ENCODE assay signal across 16 cellular contexts in the genomic region with DNA sequence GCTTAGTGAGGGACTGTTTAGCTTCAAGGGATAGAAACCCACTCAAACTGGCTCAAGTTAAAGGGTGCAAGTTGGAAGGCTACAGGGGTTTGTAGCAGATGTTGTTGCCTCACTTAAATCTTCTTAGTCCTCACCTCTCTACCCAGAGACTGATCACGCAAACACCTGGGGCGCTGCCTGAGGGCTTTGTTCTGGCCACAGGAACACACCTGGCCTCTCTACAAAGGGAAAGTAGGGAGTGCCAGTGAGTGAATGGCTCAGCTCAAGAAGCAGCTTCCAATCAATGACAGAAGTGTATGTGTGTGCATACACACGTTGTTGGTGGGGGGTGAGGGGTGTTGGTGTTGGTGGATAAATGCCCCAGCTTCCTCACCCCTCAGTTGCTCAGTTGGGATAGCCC. TPM values are rescaled to one million over a fixed set of nuclear protein-coding genes. Genes with fewer than 3 reads are reported as not detected.
DNase-seq lines count a peak whose midpoint lies in the region; ATAC-seq and TF ChIP-seq lines count a peak whose summit lies in the region.
"Had no signal": no experiment of that assay in that cellular context is flagged by ENCODE, and none has a peak within 500 bp of the region (broad histone marks: within the 10 kb centered on the region; RNA-seq: fewer than 3 reads in every experiment).

No MANE protein-coding gene starts in this region.

- DNase-seq in COR-L47 (lab: John Stamatoyannopoulos, UW) (peak; percentile 76), GM23338 (ENCODE audit: low spot score) (peak; percentile 63), NCI-H345 treated with DMSO at 0.1 percent for 48 hours (lab: John Stamatoyannopoulos, UW; ENCODE audit: unreplicated experiment) (peak; percentile 94), foreskin keratinocyte (peak; percentile 52 to 79), CD1c-positive myeloid dendritic cell (ENCODE audit: extremely low spot score) (no peak), posterior vena cava (ENCODE audit: low spot score) (no peak), omental fat pad (ENCODE audit: low spot score) (no peak)
- DNase-seq in activated naive CD4-positive, alpha-beta T cell (lab: John Stamatoyannopoulos, UW): no peak
- DNase-seq: activated B cell treated with CpG ODN at 0.5 μM for 24 hours; Calu3; effector CD8-positive, alpha-beta T cell; stimulated activated CD4-positive, alpha-beta T cell treated with anti-CD3 and anti-CD28 coated beads, Interleukin-2, amount 100 ng/mL, for 48 hours; T-cell had no signal

- no peaks in the 10 kb centered on the region; the same call in 2 of the 3 replicates for H3K9me3 Mint-ChIP-seq in GM23338
- H3K9me3 Mint-ChIP-seq: activated B cell treated with CpG ODN at 0.5 μM for 24 hours; activated T-helper 1 cell treated with anti-CD3 and anti-CD28 coated beads, Interleukin-12 subunit alpha, Interleukin-12 subunit beta, Interleukin-2, Interleukin-4 antibody, amounts not matched to agents 30 ng/mL and 10 ng/mL and 1 ng/mL, durations not matched to agents 14 hours and 24 hours and 36 hours; T-cell had no signal

- peaks cover 2% of the 10 kb centered on the region; the same call in 1 of the 2 replicates for H3F3A ChIP-seq in GM23338 (replicated peaks; ENCODE audit: low read depth)

- no peaks in the 10 kb centered on the region for H3K36me3 ChIP-seq in GM23338 (ENCODE audit: insufficient read depth)
- H3K36me3 ChIP-seq: cardiac muscle cell, suprapubic skin had no signal

- H3K36me3 Mint-ChIP-seq in GM23338 (ENCODE audit: low read depth): no peaks in the 10 kb centered on the region; the same call in 2 of the 3 replicates
- H3K36me3 Mint-ChIP-seq: T-cell had no signal

- intact Hi-C loops in posterior vena cava (cut with DNase I): no loop called here

- TF ChIP-seq CTCF in GM23338 (conservative IDR thresholded peaks at IDR 0.05; ENCODE audit: low read depth in 2 of 2) (no peak), foreskin keratinocyte (conservative IDR thresholded peaks at IDR 0.05) (no peak), omental fat pad (IDR thresholded peaks at IDR 0.05) (no peak)

- H3K27me3 Mint-ChIP-seq in GM23338 (ENCODE audit: insufficient read depth, low read depth, poor library complexity): peaks cover 10% of the 10 kb centered on the region

- H2AFZ ChIP-seq in GM23338: peak overlapping the region; percentile 91; the same call in 1 of the 2 replicates

- peak overlapping the region; percentile 50 for H3K4me2 ChIP-seq in GM23338

- no peak overlapping the region for H3K27ac ChIP-seq in GM23338 (ENCODE audit: low read depth)
- H3K27ac ChIP-seq in foreskin keratinocyte: no peak overlapping the region
- H3K27ac ChIP-seq: cardiac muscle cell, suprapubic skin had no signal

- no peaks in the 10 kb centered on the region for H4K20me1 ChIP-seq in GM23338 (replicated peaks; ENCODE audit: insufficient read depth)

- no peaks in the 10 kb centered on the region for H3K27me3 ChIP-seq in GM23338 (ENCODE audit: insufficient read depth)
- H3K27me3 ChIP-seq in foreskin keratinocyte: no peaks in the 10 kb centered on the region
- H3K27me3 ChIP-seq: cardiac muscle cell, suprapubic skin had no signal

- no peak overlapping the region for H3K4me3 Mint-ChIP-seq in GM23338
- H3K4me3 Mint-ChIP-seq: activated B cell treated with CpG ODN at 0.5 μM for 24 hours; activated T-helper 1 cell treated with anti-CD3 and anti-CD28 coated beads, Interleukin-12 subunit alpha, Interleukin-12 subunit beta, Interleukin-2, Interleukin-4 antibody, amounts not matched to agents 30 ng/mL and 10 ng/mL and 1 ng/mL, durations not matched to agents 14 hours and 24 hours and 36 hours; T-cell had no signal

- H3K4me3 ChIP-seq in GM23338: no peak overlapping the region
- H3K4me3 ChIP-seq: cardiac muscle cell, suprapubic skin had no signal

- peaks cover 47% of the 10 kb centered on the region for H3K4me1 Mint-ChIP-seq in GM23338

- H3K9me2 ChIP-seq in GM23338 (ENCODE audit: insufficient read depth): no peaks in the 10 kb centered on the region

- ATAC-seq in GM23338 (peak; percentile 34), foreskin keratinocyte (peak; percentile 35), omental fat pad (ENCODE audit: low FRiP score) (no peak)
- ATAC-seq: T-cell had no signal

- H3K27ac Mint-ChIP-seq in GM23338: no peak overlapping the region
- H3K27ac Mint-ChIP-seq: activated B cell treated with CpG ODN at 0.5 μM for 24 hours; activated T-helper 1 cell treated with anti-CD3 and anti-CD28 coated beads, Interleukin-12 subunit alpha, Interleukin-12 subunit beta, Interleukin-2, Interleukin-4 antibody, amounts not matched to agents 30 ng/mL and 10 ng/mL and 1 ng/mL, durations not matched to agents 14 hours and 24 hours and 36 hours; T-cell had no signal

- peaks cover 34% of the 10 kb centered on the region for H3K4me1 ChIP-seq in GM23338 (ENCODE audit: insufficient read depth)
- H3K4me1 ChIP-seq in foreskin keratinocyte: peaks cover 11% of the 10 kb centered on the region

- H3K79me2 ChIP-seq in GM23338 (replicated peaks; ENCODE audit: insufficient read depth): no peaks in the 10 kb centered on the region

TF ChIP-seq in GM23338, 12 proteins besides CTCF, POLR2A, EP300 and RAD21:
- TF ChIP-seq ZNF114 (CRISPR knock-in tag; IDR thresholded peaks at IDR 0.05): no peak
- TF ChIP-seq, protein P1, sequence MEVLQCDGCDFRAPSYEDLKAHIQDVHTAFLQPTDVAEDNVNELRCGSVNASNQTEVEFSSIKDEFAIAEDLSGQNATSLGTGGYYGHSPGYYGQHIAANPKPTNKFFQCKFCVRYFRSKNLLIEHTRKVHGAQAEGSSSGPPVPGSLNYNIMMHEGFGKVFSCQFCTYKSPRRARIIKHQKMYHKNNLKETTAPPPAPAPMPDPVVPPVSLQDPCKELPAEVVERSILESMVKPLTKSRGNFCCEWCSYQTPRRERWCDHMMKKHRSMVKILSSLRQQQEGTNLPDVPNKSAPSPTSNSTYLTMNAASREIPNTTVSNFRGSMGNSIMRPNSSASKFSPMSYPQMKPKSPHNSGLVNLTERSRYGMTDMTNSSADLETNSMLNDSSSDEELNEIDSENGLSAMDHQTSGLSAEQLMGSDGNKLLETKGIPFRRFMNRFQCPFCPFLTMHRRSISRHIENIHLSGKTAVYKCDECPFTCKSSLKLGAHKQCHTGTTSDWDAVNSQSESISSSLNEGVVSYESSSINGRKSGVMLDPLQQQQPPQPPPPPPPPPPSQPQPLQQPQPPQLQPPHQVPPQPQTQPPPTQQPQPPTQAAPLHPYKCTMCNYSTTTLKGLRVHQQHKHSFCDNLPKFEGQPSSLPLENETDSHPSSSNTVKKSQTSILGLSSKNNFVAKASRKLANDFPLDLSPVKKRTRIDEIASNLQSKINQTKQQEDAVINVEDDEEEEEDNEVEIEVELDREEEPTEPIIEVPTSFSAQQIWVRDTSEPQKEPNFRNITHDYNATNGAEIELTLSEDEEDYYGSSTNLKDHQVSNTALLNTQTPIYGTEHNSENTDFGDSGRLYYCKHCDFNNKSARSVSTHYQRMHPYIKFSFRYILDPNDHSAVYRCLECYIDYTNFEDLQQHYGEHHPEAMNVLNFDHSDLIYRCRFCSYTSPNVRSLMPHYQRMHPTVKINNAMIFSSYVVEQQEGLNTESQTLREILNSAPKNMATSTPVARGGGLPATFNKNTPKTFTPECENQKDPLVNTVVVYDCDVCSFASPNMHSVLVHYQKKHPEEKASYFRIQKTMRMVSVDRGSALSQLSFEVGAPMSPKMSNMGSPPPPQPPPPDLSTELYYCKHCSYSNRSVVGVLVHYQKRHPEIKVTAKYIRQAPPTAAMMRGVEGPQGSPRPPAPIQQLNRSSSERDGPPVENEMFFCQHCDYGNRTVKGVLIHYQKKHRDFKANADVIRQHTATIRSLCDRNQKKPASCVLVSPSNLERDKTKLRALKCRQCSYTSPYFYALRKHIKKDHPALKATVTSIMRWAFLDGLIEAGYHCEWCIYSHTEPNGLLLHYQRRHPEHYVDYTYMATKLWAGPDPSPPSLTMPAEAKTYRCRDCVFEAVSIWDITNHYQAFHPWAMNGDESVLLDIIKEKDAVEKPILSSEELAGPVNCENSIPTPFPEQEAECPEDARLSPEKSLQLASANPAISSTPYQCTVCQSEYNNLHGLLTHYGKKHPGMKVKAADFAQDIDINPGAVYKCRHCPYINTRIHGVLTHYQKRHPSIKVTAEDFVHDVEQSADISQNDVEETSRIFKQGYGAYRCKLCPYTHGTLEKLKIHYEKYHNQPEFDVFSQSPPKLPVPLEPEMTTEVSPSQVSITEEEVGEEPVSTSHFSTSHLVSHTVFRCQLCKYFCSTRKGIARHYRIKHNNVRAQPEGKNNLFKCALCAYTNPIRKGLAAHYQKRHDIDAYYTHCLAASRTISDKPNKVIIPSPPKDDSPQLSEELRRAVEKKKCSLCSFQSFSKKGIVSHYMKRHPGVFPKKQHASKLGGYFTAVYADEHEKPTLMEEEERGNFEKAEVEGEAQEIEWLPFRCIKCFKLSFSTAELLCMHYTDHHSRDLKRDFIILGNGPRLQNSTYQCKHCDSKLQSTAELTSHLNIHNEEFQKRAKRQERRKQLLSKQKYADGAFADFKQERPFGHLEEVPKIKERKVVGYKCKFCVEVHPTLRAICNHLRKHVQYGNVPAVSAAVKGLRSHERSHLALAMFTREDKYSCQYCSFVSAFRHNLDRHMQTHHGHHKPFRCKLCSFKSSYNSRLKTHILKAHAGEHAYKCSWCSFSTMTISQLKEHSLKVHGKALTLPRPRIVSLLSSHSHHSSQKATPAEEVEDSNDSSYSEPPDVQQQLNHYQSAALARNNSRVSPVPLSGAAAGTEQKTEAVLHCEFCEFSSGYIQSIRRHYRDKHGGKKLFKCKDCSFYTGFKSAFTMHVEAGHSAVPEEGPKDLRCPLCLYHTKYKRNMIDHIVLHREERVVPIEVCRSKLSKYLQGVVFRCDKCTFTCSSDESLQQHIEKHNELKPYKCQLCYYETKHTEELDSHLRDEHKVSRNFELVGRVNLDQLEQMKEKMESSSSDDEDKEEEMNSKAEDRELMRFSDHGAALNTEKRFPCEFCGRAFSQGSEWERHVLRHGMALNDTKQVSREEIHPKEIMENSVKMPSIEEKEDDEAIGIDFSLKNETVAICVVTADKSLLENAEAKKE (CRISPR knock-in tag; IDR thresholded peaks at IDR 0.05): 0 out of 2 replicates have a peak, but pooled peaks have one; percentile 31

RNA-seq across cellular contexts. Expression of gene CTNNA1, which starts 30.7 kb away (rescaled TPM):
- total RNA-seq in GM23338 (2014; rRNA removed; shearing (Covaris generic)): 292 and 348 TPM in 2 replicates
- polyA plus RNA-seq in GM23338 (2016; fragmentation: Nextera tagmentation; extraction: Ambion mirVana) (111 and 116 TPM in 2 replicates), foreskin keratinocyte (146 and 149 TPM in 2 replicates)
- total RNA-seq in foreskin keratinocyte (250 and 266 TPM in 2 replicates), posterior vena cava (100 to 1,000 TPM; 361 to 439 TPM), omental fat pad (100 to 1,000 TPM; 251 to 326 (median 274) TPM)

Comparison
In these comparisons a context has a peak if more than half of its experiments do, and no peak if none do; other contexts are left out.
1. DNase-seq: peak in COR-L47 (single experiment), GM23338 (single experiment), NCI-H345 treated with DMSO at 0.1 percent for 48 hours (single experiment) and foreskin keratinocyte (2 of 2); none in CD1c-positive myeloid dendritic cell (single experiment), posterior vena cava (single experiment), omental fat pad (single experiment) and activated naive CD4-positive, alpha-beta T cell (0 of 4).